1 cellular context compared by ENCODE assay signal in the genomic region with DNA sequence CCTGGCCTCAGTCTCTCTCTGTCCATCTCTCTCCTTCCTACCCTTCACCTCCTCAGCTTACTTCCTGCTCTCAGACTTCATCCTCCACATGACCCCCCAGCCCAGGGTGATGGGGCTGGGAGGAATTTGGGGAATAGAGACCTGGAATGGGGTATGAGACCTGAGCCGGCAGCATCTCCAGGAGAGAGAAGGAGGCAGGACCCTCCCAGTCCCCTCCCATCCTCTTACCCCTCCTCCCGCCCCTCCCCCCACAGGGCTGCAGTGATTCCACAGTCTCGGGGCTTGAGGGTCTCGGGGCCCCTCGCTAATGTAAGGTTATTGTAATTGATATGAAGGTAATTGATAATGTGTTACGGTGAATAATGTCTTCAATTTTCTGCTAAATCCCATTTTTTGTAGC.
TF ChIP-seq lines count a peak whose summit lies in the region.

No MANE protein-coding gene starts in this region.

TF ChIP-seq in GM23338, 12 proteins besides CTCF, POLR2A, EP300 and RAD21 (continued from another document):
- TF ChIP-seq, protein P1, sequence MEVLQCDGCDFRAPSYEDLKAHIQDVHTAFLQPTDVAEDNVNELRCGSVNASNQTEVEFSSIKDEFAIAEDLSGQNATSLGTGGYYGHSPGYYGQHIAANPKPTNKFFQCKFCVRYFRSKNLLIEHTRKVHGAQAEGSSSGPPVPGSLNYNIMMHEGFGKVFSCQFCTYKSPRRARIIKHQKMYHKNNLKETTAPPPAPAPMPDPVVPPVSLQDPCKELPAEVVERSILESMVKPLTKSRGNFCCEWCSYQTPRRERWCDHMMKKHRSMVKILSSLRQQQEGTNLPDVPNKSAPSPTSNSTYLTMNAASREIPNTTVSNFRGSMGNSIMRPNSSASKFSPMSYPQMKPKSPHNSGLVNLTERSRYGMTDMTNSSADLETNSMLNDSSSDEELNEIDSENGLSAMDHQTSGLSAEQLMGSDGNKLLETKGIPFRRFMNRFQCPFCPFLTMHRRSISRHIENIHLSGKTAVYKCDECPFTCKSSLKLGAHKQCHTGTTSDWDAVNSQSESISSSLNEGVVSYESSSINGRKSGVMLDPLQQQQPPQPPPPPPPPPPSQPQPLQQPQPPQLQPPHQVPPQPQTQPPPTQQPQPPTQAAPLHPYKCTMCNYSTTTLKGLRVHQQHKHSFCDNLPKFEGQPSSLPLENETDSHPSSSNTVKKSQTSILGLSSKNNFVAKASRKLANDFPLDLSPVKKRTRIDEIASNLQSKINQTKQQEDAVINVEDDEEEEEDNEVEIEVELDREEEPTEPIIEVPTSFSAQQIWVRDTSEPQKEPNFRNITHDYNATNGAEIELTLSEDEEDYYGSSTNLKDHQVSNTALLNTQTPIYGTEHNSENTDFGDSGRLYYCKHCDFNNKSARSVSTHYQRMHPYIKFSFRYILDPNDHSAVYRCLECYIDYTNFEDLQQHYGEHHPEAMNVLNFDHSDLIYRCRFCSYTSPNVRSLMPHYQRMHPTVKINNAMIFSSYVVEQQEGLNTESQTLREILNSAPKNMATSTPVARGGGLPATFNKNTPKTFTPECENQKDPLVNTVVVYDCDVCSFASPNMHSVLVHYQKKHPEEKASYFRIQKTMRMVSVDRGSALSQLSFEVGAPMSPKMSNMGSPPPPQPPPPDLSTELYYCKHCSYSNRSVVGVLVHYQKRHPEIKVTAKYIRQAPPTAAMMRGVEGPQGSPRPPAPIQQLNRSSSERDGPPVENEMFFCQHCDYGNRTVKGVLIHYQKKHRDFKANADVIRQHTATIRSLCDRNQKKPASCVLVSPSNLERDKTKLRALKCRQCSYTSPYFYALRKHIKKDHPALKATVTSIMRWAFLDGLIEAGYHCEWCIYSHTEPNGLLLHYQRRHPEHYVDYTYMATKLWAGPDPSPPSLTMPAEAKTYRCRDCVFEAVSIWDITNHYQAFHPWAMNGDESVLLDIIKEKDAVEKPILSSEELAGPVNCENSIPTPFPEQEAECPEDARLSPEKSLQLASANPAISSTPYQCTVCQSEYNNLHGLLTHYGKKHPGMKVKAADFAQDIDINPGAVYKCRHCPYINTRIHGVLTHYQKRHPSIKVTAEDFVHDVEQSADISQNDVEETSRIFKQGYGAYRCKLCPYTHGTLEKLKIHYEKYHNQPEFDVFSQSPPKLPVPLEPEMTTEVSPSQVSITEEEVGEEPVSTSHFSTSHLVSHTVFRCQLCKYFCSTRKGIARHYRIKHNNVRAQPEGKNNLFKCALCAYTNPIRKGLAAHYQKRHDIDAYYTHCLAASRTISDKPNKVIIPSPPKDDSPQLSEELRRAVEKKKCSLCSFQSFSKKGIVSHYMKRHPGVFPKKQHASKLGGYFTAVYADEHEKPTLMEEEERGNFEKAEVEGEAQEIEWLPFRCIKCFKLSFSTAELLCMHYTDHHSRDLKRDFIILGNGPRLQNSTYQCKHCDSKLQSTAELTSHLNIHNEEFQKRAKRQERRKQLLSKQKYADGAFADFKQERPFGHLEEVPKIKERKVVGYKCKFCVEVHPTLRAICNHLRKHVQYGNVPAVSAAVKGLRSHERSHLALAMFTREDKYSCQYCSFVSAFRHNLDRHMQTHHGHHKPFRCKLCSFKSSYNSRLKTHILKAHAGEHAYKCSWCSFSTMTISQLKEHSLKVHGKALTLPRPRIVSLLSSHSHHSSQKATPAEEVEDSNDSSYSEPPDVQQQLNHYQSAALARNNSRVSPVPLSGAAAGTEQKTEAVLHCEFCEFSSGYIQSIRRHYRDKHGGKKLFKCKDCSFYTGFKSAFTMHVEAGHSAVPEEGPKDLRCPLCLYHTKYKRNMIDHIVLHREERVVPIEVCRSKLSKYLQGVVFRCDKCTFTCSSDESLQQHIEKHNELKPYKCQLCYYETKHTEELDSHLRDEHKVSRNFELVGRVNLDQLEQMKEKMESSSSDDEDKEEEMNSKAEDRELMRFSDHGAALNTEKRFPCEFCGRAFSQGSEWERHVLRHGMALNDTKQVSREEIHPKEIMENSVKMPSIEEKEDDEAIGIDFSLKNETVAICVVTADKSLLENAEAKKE (CRISPR knock-in tag; IDR thresholded peaks at IDR 0.05): no peak
- no peak for TF ChIP-seq ZNF114 (CRISPR knock-in tag; IDR thresholded peaks at IDR 0.05)
- TF ChIP-seq, protein P2, sequence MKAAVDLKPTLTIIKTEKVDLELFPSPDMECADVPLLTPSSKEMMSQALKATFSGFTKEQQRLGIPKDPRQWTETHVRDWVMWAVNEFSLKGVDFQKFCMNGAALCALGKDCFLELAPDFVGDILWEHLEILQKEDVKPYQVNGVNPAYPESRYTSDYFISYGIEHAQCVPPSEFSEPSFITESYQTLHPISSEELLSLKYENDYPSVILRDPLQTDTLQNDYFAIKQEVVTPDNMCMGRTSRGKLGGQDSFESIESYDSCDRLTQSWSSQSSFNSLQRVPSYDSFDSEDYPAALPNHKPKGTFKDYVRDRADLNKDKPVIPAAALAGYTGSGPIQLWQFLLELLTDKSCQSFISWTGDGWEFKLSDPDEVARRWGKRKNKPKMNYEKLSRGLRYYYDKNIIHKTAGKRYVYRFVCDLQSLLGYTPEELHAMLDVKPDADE (IDR thresholded peaks at IDR 0.05): no peak
